Comparison of ENCODE assay signal across 24 cellular contexts in the genomic region with DNA sequence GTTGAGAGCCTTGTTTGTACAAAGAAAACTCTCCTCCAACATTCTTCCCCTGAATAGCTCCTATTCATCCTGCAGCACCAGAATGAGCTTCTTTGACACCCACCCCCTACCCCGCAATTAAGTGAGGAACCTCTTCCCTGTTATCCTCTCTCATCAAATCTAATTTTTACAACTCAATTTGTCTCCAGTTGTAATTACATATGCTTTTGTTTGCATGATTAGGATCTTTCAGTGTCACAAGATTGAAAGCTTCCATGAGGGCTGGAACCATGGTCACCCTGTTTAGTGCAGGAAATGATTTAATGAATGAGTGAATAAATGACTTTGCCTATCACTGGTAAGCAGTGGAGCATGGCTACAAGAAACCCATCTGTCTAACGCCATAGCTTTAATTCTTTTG.
"Had no signal": no experiment of that assay in that cellular context is flagged by ENCODE, and none has a peak within 500 bp of the region (broad histone marks: within the 10 kb centered on the region; RNA-seq: fewer than 3 reads in every experiment).

No MANE protein-coding gene starts in this region.

- H3K9me3 ChIP-seq: left ventricle myocardium inferior, pancreas, prostate gland, spleen, tibial nerve, uterus had no signal

- H3K36me3 ChIP-seq: left ventricle myocardium inferior, pancreas, prostate gland, spleen, tibial nerve, uterus had no signal

- H3K4me1 ChIP-seq: left ventricle myocardium inferior, pancreas, prostate gland, spleen, tibial nerve, uterus had no signal

- ATAC-seq: natural killer cell; pancreas; right cardiac atrium; sciatic nerve; stimulated activated memory B cell treated with anti-CD40 and anti-IgM and Interleukin-4, amounts not matched to agents 10 μg/mL and 1 μg/mL and 100 μg/mL, for 72 hours; stimulated activated naive CD8-positive, alpha-beta T cell treated with anti-CD3 and anti-CD28 coated beads, Interleukin-15, amount 100 ng/mL, for 72 hours had no signal

- DNase-seq: islet precursor cell; left ventricle myocardium inferior; mesendoderm; naive B cell; natural killer cell; nephron progenitor cell; nucleus accumbens; pancreas; posterior cingulate gyrus; retina; right cardiac atrium; spleen; stimulated activated CD4-positive, alpha-beta T cell treated with anti-CD3 and anti-CD28 coated beads, Interleukin-4, amount 100 ng/mL, for 4 hours; stimulated activated CD8-positive, alpha-beta memory T cell treated with anti-CD3 and anti-CD28 coated beads, Interleukin-4, amount 100 ng/mL, for 48 hours; stimulated activated naive CD4-positive, alpha-beta T cell treated with Interleukin-2 at 50 U/mL for 16 hours; stimulated activated naive CD8-positive, alpha-beta T cell treated with anti-CD3 and anti-CD28 coated beads, Interleukin-15, amount 100 ng/mL, for 72 hours; substantia nigra; uterus had no signal

- H3K27me3 ChIP-seq: pancreas, spleen, tibial nerve, uterus had no signal

- FAIRE-seq: pancreas had no signal

- H3K27ac ChIP-seq: left ventricle myocardium inferior, pancreas, prostate gland, skin epidermis, spleen, tibial nerve, uterus had no signal

- H3K4me3 ChIP-seq: left ventricle myocardium inferior, lung, pancreas, prostate gland, skin epidermis, spleen, tibial nerve, uterus had no signal
